In the genomic region with DNA sequence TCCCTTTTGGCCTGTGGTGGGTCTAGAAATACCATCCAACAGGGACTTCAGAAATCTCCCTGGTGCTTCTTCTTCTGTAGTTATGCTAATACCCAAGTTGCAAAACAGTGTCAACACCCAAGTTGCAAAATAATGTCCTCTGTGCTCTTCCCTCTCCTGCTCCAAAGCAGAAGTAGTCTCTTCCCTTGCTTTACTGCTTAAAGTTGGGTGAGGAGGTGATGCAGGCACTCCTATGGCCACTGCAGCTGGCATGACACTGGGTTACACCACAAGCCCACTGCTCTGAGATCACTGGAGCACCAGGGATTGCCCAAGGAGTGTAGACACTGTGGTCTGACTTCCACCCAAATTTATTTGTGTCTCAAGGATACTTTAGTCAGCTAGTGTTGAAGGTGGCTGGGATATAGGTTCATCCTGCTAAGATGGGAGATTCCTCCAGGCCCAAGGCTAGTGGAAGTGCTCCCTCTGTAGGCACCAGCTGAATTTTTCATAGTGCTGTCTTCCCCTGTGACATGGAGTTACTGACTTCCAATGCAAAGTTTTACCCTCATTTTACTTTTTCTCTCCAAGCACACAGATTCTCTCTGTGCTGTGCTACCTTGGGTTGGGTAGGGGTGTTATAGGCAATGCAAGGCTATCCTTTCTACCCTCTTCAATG, we compare ENCODE assay signal across 16 cellular contexts.
DNase-seq lines count a peak whose midpoint lies in the region; ATAC-seq and TF ChIP-seq lines count a peak whose summit lies in the region.
"Had no signal": no experiment of that assay in that cellular context is flagged by ENCODE, and none has a peak within 500 bp of the region (broad histone marks: within the 10 kb centered on the region; RNA-seq: fewer than 3 reads in every experiment).

No MANE protein-coding gene starts in this region.

- in situ Hi-C loops in T47D (cut with HindIII; ENCODE audit: low pct_unique_long_range_greater_than_20kb, low sequenced_read_pairs), result no loop called here

- intact Hi-C loops in Calu3 (cut with micrococcal nuclease; ENCODE audit: unreplicated experiment), result no loop called here

- CTCF ChIA-PET in Calu3 (lab: Charles Lee), result no interaction called here
- CTCF ChIA-PET in activated CD8-positive, alpha-beta memory T cell treated with anti-CD3 and anti-CD28 coated beads, Interleukin-2, amount 10 ng/mL, durations not matched to agents 7 days and 5 days (lab: Charles Lee), result no interaction called here

- no peak overlapping the region for H2AFZ ChIP-seq in GM23338
- H2AFZ ChIP-seq: parathyroid adenoma had no signal

- no peaks in the 10 kb centered on the region for H3K4me1 ChIP-seq in GM23338 (ENCODE audit: insufficient read depth)
- H3K4me1 ChIP-seq: Caco-2, gastrocnemius medialis, parathyroid adenoma had no signal

- H3F3A ChIP-seq in GM23338 (replicated peaks; ENCODE audit: low read depth), result no peaks in the 10 kb centered on the region

- H3K4me3 Mint-ChIP-seq in GM23338 (no peak overlapping the region), Calu3 (ENCODE audit: low read depth, unreplicated experiment) (no peak overlapping the region)
- H3K4me3 Mint-ChIP-seq in activated CD8-positive, alpha-beta memory T cell treated with anti-CD3 and anti-CD28 coated beads, Interleukin-2, amount 10 ng/mL, durations not matched to agents 7 days and 5 days, result no peak overlapping the region
- H3K4me3 Mint-ChIP-seq: T-helper 2 cell treated with Interferon-gamma antibody and Interleukin-4, amounts not matched to agents 5 μg/mL and 100 μg/mL, for 36 hours had no signal

- H3K36me3 Mint-ChIP-seq in GM23338 (ENCODE audit: low read depth) (no peaks in the 10 kb centered on the region; the same call in 2 of the 3 replicates), Calu3 (ENCODE audit: insufficient read depth, unreplicated experiment) (no peaks in the 10 kb centered on the region)
- no peaks in the 10 kb centered on the region for H3K36me3 Mint-ChIP-seq in activated CD8-positive, alpha-beta memory T cell treated with anti-CD3 and anti-CD28 coated beads, Interleukin-2, amount 10 ng/mL, durations not matched to agents 7 days and 5 days

- H3K27ac ChIP-seq in 22Rv1 (no peak overlapping the region), GM23338 (ENCODE audit: low read depth) (no peak overlapping the region)
- H3K27ac ChIP-seq: gastrocnemius medialis, parathyroid adenoma had no signal

- no peaks in the 10 kb centered on the region for H3K36me3 ChIP-seq in GM23338 (ENCODE audit: insufficient read depth)
- H3K36me3 ChIP-seq: gastrocnemius medialis had no signal

- H3K27me3 Mint-ChIP-seq in GM23338 (ENCODE audit: insufficient read depth, low read depth, poor library complexity), result no peaks in the 10 kb centered on the region
- no peaks in the 10 kb centered on the region for H3K27me3 Mint-ChIP-seq in Calu3 (ENCODE audit: unreplicated experiment)
- no peaks in the 10 kb centered on the region for H3K27me3 Mint-ChIP-seq in activated CD8-positive, alpha-beta memory T cell treated with anti-CD3 and anti-CD28 coated beads, Interleukin-2, amount 10 ng/mL, durations not matched to agents 7 days and 5 days

- peaks cover 11% of the 10 kb centered on the region; the same call in 2 of the 3 replicates for H3K9me3 Mint-ChIP-seq in GM23338
- H3K9me3 Mint-ChIP-seq in Calu3 (ENCODE audit: low read depth, unreplicated experiment), result peaks cover 2% of the 10 kb centered on the region
- no peaks in the 10 kb centered on the region for H3K9me3 Mint-ChIP-seq in activated CD8-positive, alpha-beta memory T cell treated with anti-CD3 and anti-CD28 coated beads, Interleukin-2, amount 10 ng/mL, durations not matched to agents 7 days and 5 days (ENCODE audit: low read depth)
- H3K9me3 Mint-ChIP-seq: T-helper 2 cell treated with Interferon-gamma antibody and Interleukin-4, amounts not matched to agents 5 μg/mL and 100 μg/mL, for 36 hours had no signal

- DNase-seq in GM23338 (ENCODE audit: low spot score) (peak; percentile 17), NOMO-1 treated with DMSO at 0.1 percent for 48 hours (lab: John Stamatoyannopoulos, UW; ENCODE audit: unreplicated experiment) (peak; percentile 56), T47D (ENCODE audit: low read depth in 1 of 2, low spot score in 1 of 2) (peak; percentile 8 to 54), Calu3 (no peak), occipital lobe (lab: John Stamatoyannopoulos, UW) (no peak)
- DNase-seq in activated CD4-positive, alpha-beta T cell treated with anti-CD3 and anti-CD28 coated beads for 48 hours, result no peak
- no peak for DNase-seq in activated CD8-positive, alpha-beta memory T cell treated with anti-CD3 and anti-CD28 coated beads, Interleukin-2, amount 10 ng/mL, durations not matched to agents 7 days and 5 days
- DNase-seq: Caco-2; gastrocnemius medialis; left ventricle myocardium superior; NCI-H1092; NCI-H526 treated with DMSO at 0.1 percent for 48 hours; stimulated activated CD4-positive, alpha-beta T cell treated with anti-CD3 and anti-CD28 coated beads, Interleukin-2, amount 100 ng/mL, for 24 hours had no signal

- no peaks in the 10 kb centered on the region for H4K20me1 ChIP-seq in GM23338 (replicated peaks; ENCODE audit: insufficient read depth)

- no peaks in the 10 kb centered on the region for H3K27me3 ChIP-seq in GM23338 (ENCODE audit: insufficient read depth)
- H3K27me3 ChIP-seq: gastrocnemius medialis had no signal

- peak; percentile 61 for ATAC-seq in GM23338
- no peak for ATAC-seq in activated CD8-positive, alpha-beta memory T cell treated with anti-CD3 and anti-CD28 coated beads, Interleukin-2, amount 10 ng/mL, durations not matched to agents 7 days and 5 days
- ATAC-seq: gastrocnemius medialis, left ventricle myocardium superior had no signal

- H3K79me2 ChIP-seq in GM23338 (replicated peaks; ENCODE audit: insufficient read depth), result no peaks in the 10 kb centered on the region
- H3K79me2 ChIP-seq: parathyroid adenoma had no signal

- no peak overlapping the region for H3K4me3 ChIP-seq in GM23338
- H3K4me3 ChIP-seq: gastrocnemius medialis had no signal

- H3K9me2 ChIP-seq in GM23338 (ENCODE audit: insufficient read depth), result no peaks in the 10 kb centered on the region

- H3K27ac Mint-ChIP-seq in GM23338, result no peak overlapping the region
- no peak overlapping the region for H3K27ac Mint-ChIP-seq in Calu3 (ENCODE audit: unreplicated experiment)
- no peak overlapping the region for H3K27ac Mint-ChIP-seq in activated CD8-positive, alpha-beta memory T cell treated with anti-CD3 and anti-CD28 coated beads, Interleukin-2, amount 10 ng/mL, durations not matched to agents 7 days and 5 days
- H3K27ac Mint-ChIP-seq: T-helper 2 cell treated with Interferon-gamma antibody and Interleukin-4, amounts not matched to agents 5 μg/mL and 100 μg/mL, for 36 hours had no signal

- no peaks in the 10 kb centered on the region for H3K4me1 Mint-ChIP-seq in GM23338
- H3K4me1 Mint-ChIP-seq in Calu3 (ENCODE audit: low read depth, unreplicated experiment), result no peaks in the 10 kb centered on the region
- no peaks in the 10 kb centered on the region for H3K4me1 Mint-ChIP-seq in activated CD8-positive, alpha-beta memory T cell treated with anti-CD3 and anti-CD28 coated beads, Interleukin-2, amount 10 ng/mL, durations not matched to agents 7 days and 5 days

- no peak overlapping the region for H3K4me2 ChIP-seq in GM23338

- BruUV-seq in Calu3 (replicated peaks; lab: Mats Ljungman, UMichigan), result no TSS peak

- TF ChIP-seq CTCF in 22Rv1 (IDR thresholded peaks at IDR 0.05) (peak; percentile 37), GM23338 (conservative IDR thresholded peaks at IDR 0.05; ENCODE audit: low read depth in 2 of 2) (peak; percentile 32 to 54; a peak in 2 of 4 replicates), Calu3 (IDR thresholded peaks at IDR 0.05; ENCODE audit: unreplicated experiment) (no peak)

TF ChIP-seq in GM23338, 12 proteins besides CTCF, POLR2A, EP300 and RAD21 (continues in another document):
- TF ChIP-seq ETS1 (IDR thresholded peaks at IDR 0.05), result no peak
- TF ChIP-seq NANOG (IDR thresholded peaks at IDR 0.05; ENCODE audit: borderline replicate concordance), result no peak

Comparison
In these comparisons a context has a peak if more than half of its experiments do, and no peak if none do; other contexts are left out.
1. DNase-seq: peak in GM23338 (single experiment), NOMO-1 treated with DMSO at 0.1 percent for 48 hours (single experiment) and T47D (2 of 2); none in Calu3 (single experiment), occipital lobe (single experiment), activated CD4-positive, alpha-beta T cell treated with anti-CD3 and anti-CD28 coated beads for 48 hours (single experiment) and activated CD8-positive, alpha-beta memory T cell treated with anti-CD3 and anti-CD28 coated beads, Interleukin-2, amount 10 ng/mL, durations not matched to agents 7 days and 5 days (single experiment).